Comparison of ENCODE assay signal across 8 cellular contexts in the genomic region with DNA sequence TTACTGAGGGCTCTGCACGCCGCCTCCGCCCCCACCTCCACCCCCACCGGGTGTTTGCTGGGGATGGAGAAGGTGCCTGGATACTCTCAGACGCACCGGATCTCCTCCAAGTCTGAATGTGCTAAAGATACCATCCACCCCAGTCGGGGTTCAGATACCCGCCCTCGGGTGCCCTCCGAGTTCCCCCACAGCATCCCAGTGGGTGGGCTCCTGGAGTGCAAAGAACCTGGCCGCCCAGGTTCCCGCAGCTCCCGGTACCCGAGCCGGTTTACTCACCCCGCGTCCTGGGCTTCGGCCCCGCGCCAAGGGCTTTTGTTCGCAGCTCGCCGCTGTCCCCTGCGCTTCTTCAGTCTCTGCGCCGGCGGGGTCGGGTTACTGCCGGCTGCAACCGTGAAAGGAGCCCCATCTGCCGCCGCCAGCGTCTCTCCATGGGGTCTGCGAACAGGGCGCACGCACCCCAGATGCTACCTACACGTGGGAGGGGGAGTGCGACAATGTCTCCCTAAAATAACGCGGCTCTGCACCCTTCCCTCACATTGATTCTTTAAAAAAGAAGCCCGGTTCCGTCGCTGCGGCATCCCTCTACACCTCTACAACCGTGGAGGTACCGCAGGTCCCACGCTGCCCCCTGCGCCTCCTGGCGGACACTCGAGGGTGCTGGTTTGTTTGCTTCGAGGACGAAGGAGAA. TPM values are rescaled to one million over a fixed set of nuclear protein-coding genes. Genes with fewer than 3 reads are reported as not detected.
A peak's percentile ranks its signal among the peaks of the same experiment; 100 is the strongest.
DNase-seq lines count a peak whose midpoint lies in the region; ATAC-seq and TF ChIP-seq lines count a peak whose summit lies in the region.

TSS of gene CCDC177 (minus strand) at position 606 of the 688 bp plus-strand sequence. CDS start 1,249 bp downstream, outside the sequence.

- H3K27me3 ChIP-seq in right lobe of liver, result peaks cover 0 to 12% of the 10 kb centered on the region in 2 donors

- H3K4me3 ChIP-seq in right lobe of liver, result no peak within 1 kb of the TSS

- peak within 1 kb of the TSS; percentile 5 for H3K27ac Mint-ChIP-seq in chondrocyte (ENCODE audit: unreplicated experiment)

- peaks cover 0 to 21% (median 0%) of the 10 kb centered on the region in 4 donors for H3K4me1 ChIP-seq in right lobe of liver

- intact Hi-C loops in right lobe of liver (cut with DNase I), result loop anchor here (5.0 kb wide), 2 partner anchors 37 to 42 kb away; no protein-coding TSS in a partner anchor

- peaks cover 5% of the 10 kb centered on the region for H3K4me1 Mint-ChIP-seq in chondrocyte (ENCODE audit: low read depth)

- no peaks in the 10 kb centered on the region for H3K36me3 Mint-ChIP-seq in chondrocyte (ENCODE audit: low read depth)

- 0% methylated on average over 12 of the region's 52 CpGs for WGBS in right lobe of liver (ENCODE audit: insufficient coverage, low coverage, low lambda C conversion rate, missing lambda C conversion rate)

- DNase-seq in NCI-H2081 (lab: John Stamatoyannopoulos, UW), result peak; percentile 72 to 75
- no peak for DNase-seq in NCI-H2081 treated with DMSO at 0.1 percent for 48 hours (lab: John Stamatoyannopoulos, UW)
- DNase-seq in NCI-H2107 treated with DMSO at 0.1 percent for 48 hours (lab: John Stamatoyannopoulos, UW; ENCODE audit: unreplicated experiment), result peak; percentile 98
- DNase-seq in activated CD4-positive, alpha-beta T cell treated with anti-CD3 and anti-CD28 coated beads for 48 hours, result peak; percentile 87
- DNase-seq in chondrocyte (ENCODE audit: low spot score), result no peak
- peak; percentile 56 to 66 (median 66) for DNase-seq in right lobe of liver
- DNase-seq in stimulated activated CD4-positive, alpha-beta T cell treated with anti-CD3 and anti-CD28 coated beads, TNF-alpha, amount 100 ng/mL, for 24 hours (ENCODE audit: low read depth in 3 of 3), result peak; percentile 61 to 78 (median 65)

- no peak for TF ChIP-seq POLR2A in right lobe of liver (IDR thresholded peaks at IDR 0.05)

- no peaks in the 10 kb centered on the region for H3K9me3 ChIP-seq in right lobe of liver

- H3K27ac ChIP-seq in right lobe of liver, result no peak within 1 kb of the TSS

- no peaks in the 10 kb centered on the region for H3K36me3 ChIP-seq in right lobe of liver

- no peaks in the 10 kb centered on the region for H3K9me3 Mint-ChIP-seq in chondrocyte (ENCODE audit: low read depth)

- H3K4me3 Mint-ChIP-seq in chondrocyte (ENCODE audit: unreplicated experiment), result peak within 1 kb of the TSS; percentile 79

- peak; percentile 98 for TF ChIP-seq CTCF in chondrocyte (IDR thresholded peaks at IDR 0.05)
- peak; percentile 68 to 93 (median 86) for TF ChIP-seq CTCF in right lobe of liver (IDR thresholded peaks at IDR 0.05)

- peaks cover 37% of the 10 kb centered on the region for H3K27me3 Mint-ChIP-seq in chondrocyte (ENCODE audit: low read depth)

- peak; percentile 65 to 73 (median 70) for ATAC-seq in right lobe of liver
- no peak for ATAC-seq in HG02973 (IDR thresholded peaks at IDR 0.05; ENCODE audit: unreplicated experiment)

RNA-seq across cellular contexts. Expression of gene CCDC177, which starts in this region (rescaled TPM):
- total RNA-seq in chondrocyte (not detected in 3 replicates), right lobe of liver (under 1 TPM in 3 of 6 experiments, not detected in 3; 0.06 to 0.11 (median 0.07) TPM)

Comparison
In these comparisons a context has a peak if more than half of its experiments do, and no peak if none do; other contexts are left out.
1. DNase-seq: peak in NCI-H2081 (2 of 2), NCI-H2107 treated with DMSO at 0.1 percent for 48 hours (single experiment), activated CD4-positive, alpha-beta T cell treated with anti-CD3 and anti-CD28 coated beads for 48 hours (single experiment) and stimulated activated CD4-positive, alpha-beta T cell treated with anti-CD3 and anti-CD28 coated beads, TNF-alpha, amount 100 ng/mL, for 24 hours (3 of 3); none in NCI-H2081 treated with DMSO at 0.1 percent for 48 hours (single experiment) and chondrocyte (single experiment).
2. Peak in DNase-seq and ATAC-seq in right lobe of liver; RNA of the gene not detected or under 1 TPM.